In genomic region chr20:62623488-62624324, GRCh38 we compare ENCODE assay signal across 8 cellular contexts. TPM values are rescaled to one million over a fixed set of nuclear protein-coding genes. Genes with fewer than 3 reads are reported as not detected.
A peak's percentile ranks its signal among the peaks of the same experiment; 100 is the strongest.
DNase-seq lines count a peak whose midpoint lies in the region; ATAC-seq, FAIRE-seq and TF ChIP-seq lines count a peak whose summit lies in the region.

No MANE protein-coding gene starts in this region.

- no peak for FAIRE-seq in H1 (lab: Jason Lieb, UNC)

- H4K5ac ChIP-seq in H1 (ENCODE audit: insufficient read length, low read depth, low read length), result peak overlapping the region; percentile 18

- H3K27me3 ChIP-seq in H1 (replicated peaks in 1 of 4; ENCODE audit: control insufficient read depth in 3 of 4, extremely low read depth in 1 of 4, insufficient read depth in 3 of 4, low read length in 3 of 4) (no peaks in the 10 kb centered on the region; a peak in 1 of 7 replicates), mucosa of rectum (ENCODE audit: control insufficient read depth in 2 of 2, insufficient read depth in 2 of 2, low read length in 2 of 2) (no peaks in the 10 kb centered on the region)

- no peak overlapping the region for H3K14ac ChIP-seq in H1 (ENCODE audit: insufficient read length)

- POLR2A ChIA-PET in H1 (lab: Charles Lee; ENCODE audit: partially characterized antibody), result interaction anchor here (0.6 to 2.1 kb wide), 3 partner anchors 13 to 105 kb away, joined by 3 to 7 read pairs (median 3); no protein-coding TSS in a partner anchor

- H3K9ac ChIP-seq in H1 (replicated peaks in 1 of 4; ENCODE audit: extremely low read depth in 1 of 4, low read depth in 3 of 4, low read length in 3 of 4) (no peak overlapping the region), mucosa of rectum (ENCODE audit: low read depth in 1 of 2, low read length in 2 of 2) (peak overlapping the region; percentile 80 to 81)

- H2BK15ac ChIP-seq in H1 (ENCODE audit: low read length), result peak overlapping the region; percentile 100

- peak overlapping the region in 3 of 4 experiments; percentile 0 to 21 (median 19); a peak in 3 of 8 replicates for H3K4me3 ChIP-seq in H1 (ENCODE audit: extremely low read depth in 1 of 4, insufficient read depth in 2 of 4, low read depth in 3 of 4, low read length in 4 of 4)
- peak overlapping the region; percentile 57 to 65 for H3K4me3 ChIP-seq in mucosa of rectum (ENCODE audit: low read length in 2 of 2)

- no peak overlapping the region for H3K4ac ChIP-seq in H1 (replicated peaks; ENCODE audit: insufficient read length, low read depth, low read length)

- no peaks in the 10 kb centered on the region for H3K79me2 ChIP-seq in H1 (ENCODE audit: control insufficient read depth in 1 of 2, insufficient read depth in 2 of 2, low read length in 2 of 2)

- peak overlapping the region; percentile 53 to 58 for H3K4me2 ChIP-seq in H1 (ENCODE audit: insufficient read depth in 1 of 2, low read depth in 2 of 2, low read length in 2 of 2)

- H2BK12ac ChIP-seq in H1 (ENCODE audit: low read depth, low read length), result peak overlapping the region; percentile 98; the same call in 1 of the 2 replicates

- H3K36me3 ChIP-seq in H1 (ENCODE audit: control insufficient read depth in 2 of 4, insufficient read depth in 4 of 4, low read length in 3 of 4) (no peaks in the 10 kb centered on the region), mucosa of rectum (ENCODE audit: control insufficient read depth in 2 of 2, insufficient read depth in 2 of 2, low read length in 2 of 2) (no peaks in the 10 kb centered on the region)

- ATAC-seq in GM18861 (IDR thresholded peaks at IDR 0.05; ENCODE audit: unreplicated experiment), result peak; percentile 45
- peak; percentile 73 for ATAC-seq in HG03045 (IDR thresholded peaks at IDR 0.05; ENCODE audit: unreplicated experiment)

- H3K23ac ChIP-seq in H1 (ENCODE audit: insufficient read length), result no peak overlapping the region

- peaks cover 0 to 2% of the 10 kb centered on the region in 2 experiments for H4K20me1 ChIP-seq in H1 (replicated peaks in 1 of 2; ENCODE audit: control insufficient read depth in 1 of 2, insufficient read depth in 2 of 2, low read length in 2 of 2)

- CTCF ChIA-PET in H1 (lab: Charles Lee; ENCODE audit: partially characterized antibody), result interaction anchor here (0.6 to 2.8 kb wide), 13 partner anchors 9 to 168 kb away, joined by 3 to 8 read pairs (median 4); partner anchors contain the start of gene SLCO4A1

- H3K56ac ChIP-seq in H1 (replicated peaks; ENCODE audit: insufficient read length, low read depth, low read length), result no peak overlapping the region

- peaks cover 6% of the 10 kb centered on the region; the same call in 1 of the 2 replicates for H3K23me2 ChIP-seq in H1 (ENCODE audit: low read depth, low read length)

- peaks cover 0 to 3% of the 10 kb centered on the region in 2 experiments; a peak in 1 of 4 replicates for H3K9me3 ChIP-seq in H1 (ENCODE audit: insufficient read depth in 2 of 2, low read depth in 1 of 2, low read length in 1 of 2)
- no peaks in the 10 kb centered on the region for H3K9me3 ChIP-seq in mucosa of rectum (ENCODE audit: control insufficient read depth in 2 of 2, low read length in 2 of 2)

- no peak overlapping the region; the same call in 1 of the 2 replicates for H4K8ac ChIP-seq in H1 (ENCODE audit: extremely low read depth, insufficient read depth, low read length)

- H3K4me1 ChIP-seq in H1 (replicated peaks in 1 of 4; ENCODE audit: control insufficient read depth in 3 of 4, insufficient read depth in 4 of 4, low read length in 3 of 4) (peaks cover 0 to 24% (median 19%) of the 10 kb centered on the region in 4 experiments; a peak in 6 of 7 replicates), mucosa of rectum (ENCODE audit: control insufficient read depth in 2 of 2, insufficient read depth in 2 of 2, low read length in 2 of 2) (peaks cover 22 to 34% of the 10 kb centered on the region in 2 donors)

- H2BK20ac ChIP-seq in H1 (ENCODE audit: low read length), result peak overlapping the region; percentile 74; the same call in 1 of the 2 replicates

- no peak for TF ChIP-seq EP300 in H1 (IDR thresholded peaks at IDR 0.05; ENCODE audit: borderline replicate concordance in 1 of 2, low read depth in 2 of 2, low read length in 2 of 2)

- H2AK5ac ChIP-seq in H1 (ENCODE audit: low read depth, low read length), result no peak overlapping the region

- WGBS in H1 (ENCODE audit: extremely low coverage in 1 of 2, insufficient coverage in 1 of 2, insufficient read length in 1 of 2, insufficient replicate concordance in 2 of 2, low coverage in 1 of 2, low lambda C conversion rate in 2 of 2, missing lambda C conversion rate in 1 of 2), 2 experiments, result 40% methylated on average over 18 of the region's 23 CpGs; no CpG with 5 or more reads in 1 of the 2 experiments

- TF ChIP-seq CTCF in H1 (IDR thresholded peaks at IDR 0.05; ENCODE audit: control extremely low read depth in 1 of 3, insufficient read depth in 1 of 3, low read depth in 1 of 3, low read length in 3 of 3), result no peak

- peak overlapping the region; percentile 47; the same call in 1 of the 2 replicates for H2BK5ac ChIP-seq in H1 (ENCODE audit: low read depth, low read length)

- H4K91ac ChIP-seq in H1 (replicated peaks; ENCODE audit: insufficient read length, low read length), result peak overlapping the region; percentile 72

- DNase-seq in AG08395 (ENCODE audit: low spot score) (peak; percentile 98), NCI-H82 (lab: John Stamatoyannopoulos, UW) (peak; percentile 77), H1 (ENCODE audit: low read depth in 1 of 2, low spot score in 2 of 2) (peak in 1 of 2 experiments; percentile 85)
- peak; percentile 58 to 70 for DNase-seq in activated CD8-positive, alpha-beta memory T cell treated with anti-CD3 and anti-CD28 coated beads for 1 hour (ENCODE audit: extremely low read depth in 1 of 2, low read depth in 1 of 2)
- peak; percentile 68 to 80 for DNase-seq in stimulated activated CD8-positive, alpha-beta memory T cell treated with anti-CD3 and anti-CD28 coated beads, Interleukin-7, amount 100 ng/mL, for 4 hours (ENCODE audit: low read depth in 2 of 2)

- no peak for TF ChIP-seq RAD21 in H1 (IDR thresholded peaks at IDR 0.05 in 1 of 2, conservative IDR thresholded peaks at IDR 0.05 in 1 of 2; ENCODE audit: low read depth in 2 of 2, low read length in 2 of 2)

- no peaks in the 10 kb centered on the region; the same call in 1 of the 2 replicates for H3K79me1 ChIP-seq in H1 (ENCODE audit: low read depth, low read length)

- 0 out of 2 replicates have a peak overlapping the region, but pooled peaks have one; percentile 51 for H2AFZ ChIP-seq in H1 (ENCODE audit: low read length)

- H3K27ac ChIP-seq in H1 (ENCODE audit: low read depth, low read length) (no peak overlapping the region), mucosa of rectum (ENCODE audit: low read depth in 2 of 2, low read length in 2 of 2) (peak overlapping the region; percentile 98 to 99)

- no peak overlapping the region for H2BK120ac ChIP-seq in H1 (replicated peaks; ENCODE audit: low read depth, low read length)

- H3K18ac ChIP-seq in H1 (ENCODE audit: extremely low read depth, low read length), result peak overlapping the region; percentile 93

- no peak for TF ChIP-seq POLR2A in H1 (IDR thresholded peaks at IDR 0.05; ENCODE audit: control extremely low read depth in 1 of 2, low read depth in 2 of 2, low read length in 2 of 2)

TF ChIP-seq in H1, 55 proteins besides CTCF, POLR2A, EP300 and RAD21:
- no peak for TF ChIP-seq MAFK (IDR thresholded peaks at IDR 0.05; ENCODE audit: low read depth, low read length)
- no peak for TF ChIP-seq RXRA (IDR thresholded peaks at IDR 0.05; ENCODE audit: insufficient read depth, low read depth, low read length)
- TF ChIP-seq KDM4A (IDR thresholded peaks at IDR 0.05; ENCODE audit: low read depth, low read length, severe bottlenecking), result no peak
- no peak for TF ChIP-seq BACH1 (IDR thresholded peaks at IDR 0.05; ENCODE audit: low read length)
- no peak for TF ChIP-seq ZNF274 (IDR thresholded peaks at IDR 0.05; ENCODE audit: borderline replicate concordance, extremely low read depth, low read length)
- no peak for TF ChIP-seq BRCA1 (IDR thresholded peaks at IDR 0.05; ENCODE audit: low read depth, low read length)
- TF ChIP-seq JUND (IDR thresholded peaks at IDR 0.05; ENCODE audit: low read length), result 0 out of 2 replicates have a peak, but pooled peaks have one; percentile 24
- no peak for TF ChIP-seq SAP30 (IDR thresholded peaks at IDR 0.05; ENCODE audit: insufficient read depth, insufficient replicate concordance, low read length)

RNA-seq across cellular contexts. Expression of gene SLCO4A1, which starts 18.6 kb away (rescaled TPM):
- total RNA-seq in H1 (2021; fragmentation: NEBNext Ultra II Directional; extraction: Animal tissue kit (Norgen Biotek cat#: 25700)), result 18.2 and 18.5 TPM in 2 replicates
- 10.5 and 13.3 TPM in 2 replicates for polyA plus RNA-seq in H1 (2011; rRNA removed)
- 10.5 TPM for polyA plus RNA-seq in H1 (2011; cell fraction: cytosol; rRNA removed)
- 30.4 TPM for polyA plus RNA-seq in H1 (2011; cell fraction: nucleus; rRNA removed)
- polyA plus RNA-seq in H1 (2012, experiment 1 of 2), result 15.4 to 21.3 TPM (median 15.8 TPM) in 4 replicates
- polyA plus RNA-seq in H1 (2012, experiment 2 of 2), result 19.2 TPM
- polyA plus RNA-seq in H1 (2013, experiment 1 of 2), result 19.8 TPM
- 21.9 TPM for polyA plus RNA-seq in H1 (2013, experiment 2 of 2)
- 6.1 and 7.4 TPM in 2 replicates for polyA minus RNA-seq in H1 (2011; rRNA and poly(A)+ RNA removed)
- 9.3 TPM for polyA minus RNA-seq in H1 (2011; cell fraction: cytosol; rRNA and poly(A)+ RNA removed)
- polyA minus RNA-seq in H1 (2011; cell fraction: nucleus; rRNA and poly(A)+ RNA removed), result 10.6 TPM

Comparison
In these comparisons a context has a peak if more than half of its experiments do, and no peak if none do; other contexts are left out.
1. H3K9ac ChIP-seq: peak in mucosa of rectum (2 of 2); none in H1 (0 of 4).